In the genomic region with DNA sequence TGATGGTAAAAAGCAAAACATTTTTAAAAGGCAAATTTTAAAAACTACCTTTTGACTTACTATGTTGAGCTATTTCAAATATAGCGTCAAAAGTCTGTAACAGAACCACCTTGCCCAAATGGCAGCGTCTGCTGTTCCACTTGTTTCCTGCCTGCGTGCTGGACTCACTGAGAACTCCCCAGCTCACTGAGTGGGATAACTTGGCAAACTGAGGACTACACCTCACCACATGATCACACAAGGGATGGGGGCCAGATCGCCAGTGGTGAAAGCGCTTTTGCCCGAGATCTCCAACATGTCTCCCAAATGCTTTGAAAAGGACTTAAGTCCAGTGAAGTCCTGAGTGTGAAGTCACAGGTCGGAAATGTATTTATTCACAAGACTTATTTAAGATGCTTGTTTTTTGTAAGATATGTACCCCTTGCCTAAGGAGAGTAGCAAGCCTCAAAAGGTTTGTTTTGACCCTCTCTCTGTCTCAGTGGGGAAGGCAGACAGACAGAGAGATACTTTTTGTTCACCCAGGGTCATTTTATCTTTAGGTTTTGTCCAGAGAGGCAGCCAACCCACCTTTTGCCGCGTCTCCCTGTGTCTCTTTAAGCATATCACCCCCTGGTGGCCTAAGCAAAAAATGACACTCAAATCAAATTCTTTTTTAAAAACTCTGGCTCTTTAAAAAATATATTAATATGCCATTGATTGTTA, we compare ENCODE assay signal across 8 cellular contexts.
DNase-seq lines count a peak whose midpoint lies in the region; ATAC-seq and TF ChIP-seq lines count a peak whose summit lies in the region.

No MANE protein-coding gene starts in this region.

- no peaks in the 10 kb centered on the region for H3K36me3 Mint-ChIP-seq in type B pancreatic cell
- H3K36me3 Mint-ChIP-seq in effector memory CD8-positive, alpha-beta T cell (ENCODE audit: insufficient read depth): no peaks in the 10 kb centered on the region

- peaks cover 52% of the 10 kb centered on the region for H3K4me1 Mint-ChIP-seq in type B pancreatic cell (ENCODE audit: unreplicated experiment)
- no peaks in the 10 kb centered on the region for H3K4me1 Mint-ChIP-seq in effector memory CD8-positive, alpha-beta T cell (ENCODE audit: low read depth in 2 of 2)

- peak overlapping the region; percentile 81 for H3K4me3 Mint-ChIP-seq in type B pancreatic cell
- H3K4me3 Mint-ChIP-seq in effector memory CD8-positive, alpha-beta T cell: no peak overlapping the region

- no peaks in the 10 kb centered on the region for H3K9me3 Mint-ChIP-seq in type B pancreatic cell
- peaks cover 0 to 1% of the 10 kb centered on the region in 2 donors for H3K9me3 Mint-ChIP-seq in effector memory CD8-positive, alpha-beta T cell

- H3K27me3 Mint-ChIP-seq in type B pancreatic cell: no peaks in the 10 kb centered on the region
- no peaks in the 10 kb centered on the region for H3K27me3 Mint-ChIP-seq in effector memory CD8-positive, alpha-beta T cell

- DNase-seq in stimulated activated CD4-positive, alpha-beta T cell treated with anti-CD3 and anti-CD28 coated beads, Interleukin-15, amount 100 ng/mL, for 24 hours: peak; percentile 14
- DNase-seq in stimulated activated CD4-positive, alpha-beta T cell treated with anti-CD3 and anti-CD28 coated beads, Interleukin-4, amount 100 ng/mL, for 24 hours: no peak
- peak; percentile 28 for DNase-seq in LoVo (ENCODE audit: low spot score)
- DNase-seq in amniotic epithelial cell (ENCODE audit: low read depth): peak; percentile 48
- DNase-seq in inferior parietal cortex (ENCODE audit: extremely low spot score): peak; percentile 65
- DNase-seq in type B pancreatic cell (ENCODE audit: extremely low spot score, unreplicated experiment): no peak
- DNase-seq in effector memory CD8-positive, alpha-beta T cell: no peak

- peak; percentile 87 for TF ChIP-seq CTCF in type B pancreatic cell (conservative IDR thresholded peaks at IDR 0.05)

- no peak overlapping the region for H3K27ac Mint-ChIP-seq in type B pancreatic cell
- H3K27ac Mint-ChIP-seq in effector memory CD8-positive, alpha-beta T cell: no peak overlapping the region

- ATAC-seq in activated CD4-positive, CD25-positive, alpha-beta regulatory T cell treated with anti-CD3 and anti-CD28 coated beads, Interleukin-2, amount 50 U/mL, for 24 hours: no peak
- ATAC-seq in effector memory CD8-positive, alpha-beta T cell (replicated peaks): no peak

Comparison
In these comparisons a context has a peak if more than half of its experiments do, and no peak if none do; other contexts are left out.
1. DNase-seq: peak in stimulated activated CD4-positive, alpha-beta T cell treated with anti-CD3 and anti-CD28 coated beads, Interleukin-15, amount 100 ng/mL, for 24 hours (single experiment), LoVo (single experiment), amniotic epithelial cell (single experiment) and inferior parietal cortex (single experiment); none in stimulated activated CD4-positive, alpha-beta T cell treated with anti-CD3 and anti-CD28 coated beads, Interleukin-4, amount 100 ng/mL, for 24 hours (single experiment), type B pancreatic cell (single experiment) and effector memory CD8-positive, alpha-beta T cell (0 of 3).